8 cellular contexts compared by ENCODE assay signal in genomic region chr20:44460795-44461141, GRCh38. TPM values are rescaled to one million over a fixed set of nuclear protein-coding genes. Genes with fewer than 3 reads are reported as not detected.
DNase-seq lines count a peak whose midpoint lies in the region; ATAC-seq, FAIRE-seq and TF ChIP-seq lines count a peak whose summit lies in the region.

No MANE protein-coding gene starts in this region.

- peak; percentile 42 for DNase-seq in DMS114 treated with DMSO at 0.1 percent for 48 hours (lab: John Stamatoyannopoulos, UW; ENCODE audit: unreplicated experiment)
- DNase-seq in LNCaP clone FGC (ENCODE audit: low read depth) = peak; percentile 6
- DNase-seq in left colon = no peak
- no peak for DNase-seq in GM19238 (ENCODE audit: insufficient read length, low spot score)
- no peak for DNase-seq in GM12892 (ENCODE audit: insufficient read length)

- ATAC-seq in left colon = peak; percentile 67
- ATAC-seq in HG03039 (IDR thresholded peaks at IDR 0.05; ENCODE audit: unreplicated experiment) = no peak
- ATAC-seq in GM19452 (IDR thresholded peaks at IDR 0.05; ENCODE audit: unreplicated experiment) = no peak

- TF ChIP-seq POLR2A in GM12892 (IDR thresholded peaks at IDR 0.05; ENCODE audit: low read depth, low read length) = no peak

- peak; percentile 42 for TF ChIP-seq CTCF in LNCaP clone FGC (IDR thresholded peaks at IDR 0.05; ENCODE audit: control insufficient read depth, extremely low read depth, insufficient read depth)

- H3K4me3 ChIP-seq in LNCaP clone FGC (ENCODE audit: low read depth, low read length) = no peak overlapping the region

- FAIRE-seq in TTC549 (lab: Jason Lieb, UNC) (peak; percentile 41), GM12892 (lab: Jason Lieb, UNC) (no peak)

- intact Hi-C loops in left colon (cut with DNase I, micrococcal nuclease) = loop anchor here in 1 of 2 donors (10.0 kb wide), 1 partner anchor 246 kb away; the partner anchor contains the start of gene OSER1

RNA-seq across cellular contexts. Expression of gene TTPAL, which starts 14.9 kb away (rescaled TPM):
- total RNA-seq in left colon = 1 to 10 TPM; 7.4 to 8.5 TPM
- polyA plus RNA-seq in GM12892 (2012; ENCODE audit: missing spikeins) = 9.3 TPM

Comparison
In these comparisons a context has a peak if more than half of its experiments do, and no peak if none do; other contexts are left out.
1. DNase-seq: peak in DMS114 treated with DMSO at 0.1 percent for 48 hours (single experiment) and LNCaP clone FGC (single experiment); none in left colon (0 of 2), GM19238 (single experiment) and GM12892 (single experiment).